In the genomic region with DNA sequence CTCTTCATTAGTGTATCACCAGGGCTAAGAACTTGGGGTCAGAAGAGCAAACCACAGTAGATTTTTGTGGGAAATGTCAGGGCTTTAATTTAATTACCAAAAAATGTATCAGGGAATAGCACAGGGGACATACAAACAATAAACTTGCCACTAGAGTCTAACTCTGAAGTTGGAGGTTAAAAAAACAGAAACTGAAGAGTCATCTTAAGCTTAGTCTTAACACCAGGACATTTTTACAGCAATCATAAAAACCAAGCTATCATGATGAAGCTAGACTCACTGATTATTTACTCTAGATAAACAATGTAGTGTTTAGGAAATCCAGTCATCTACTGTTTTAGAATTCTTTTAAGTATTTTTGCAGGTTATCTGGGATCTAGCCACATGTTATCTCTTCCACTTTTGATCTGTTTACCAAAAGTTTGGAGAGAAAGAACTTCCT, we compare ENCODE assay signal across 31 cellular contexts. TPM values are rescaled to one million over a fixed set of nuclear protein-coding genes. Genes with fewer than 3 reads are reported as not detected.
A peak's percentile ranks its signal among the peaks of the same experiment; 100 is the strongest.
DNase-seq lines count a peak whose midpoint lies in the region; ATAC-seq, FAIRE-seq and TF ChIP-seq lines count a peak whose summit lies in the region.
"Had no signal": no experiment of that assay in that cellular context is flagged by ENCODE, and none has a peak within 500 bp of the region (broad histone marks: within the 10 kb centered on the region; RNA-seq: fewer than 3 reads in every experiment).

No MANE protein-coding gene starts in this region.

- H3K4me1 Mint-ChIP-seq in chondrocyte (ENCODE audit: low read depth) = peaks cover 13% of the 10 kb centered on the region
- H3K4me1 Mint-ChIP-seq: activated naive CD4-positive, alpha-beta T cell treated with anti-CD3 and anti-CD28 coated beads, Interleukin-2, amount 50 U/mL, for 24 hours had no signal

- ATAC-seq in GM18498 (IDR thresholded peaks at IDR 0.05; ENCODE audit: unreplicated experiment) = no peak
- ATAC-seq: right cardiac atrium had no signal

- no peaks in the 10 kb centered on the region for H3K9me3 Mint-ChIP-seq in chondrocyte (ENCODE audit: low read depth)
- H3K9me3 Mint-ChIP-seq: CD4-positive, alpha-beta T cell; HFFc6 had no signal

- POLR2A ChIA-PET in HEK293T (lab: Yijun Ruan, JAX) = interaction anchor here (1.2 kb wide), 1 partner anchor 47 kb away, joined by 3 read pairs; no protein-coding TSS in a partner anchor

- no peak for TF ChIP-seq CTCF in chondrocyte (IDR thresholded peaks at IDR 0.05)

- no peaks in the 10 kb centered on the region for H3K36me3 Mint-ChIP-seq in chondrocyte (ENCODE audit: low read depth)
- H3K36me3 Mint-ChIP-seq: activated naive CD4-positive, alpha-beta T cell treated with anti-CD3 and anti-CD28 coated beads, Interleukin-2, amount 50 U/mL, for 24 hours had no signal

- DNase-seq in Caki2 (ENCODE audit: low read depth) (peak; percentile 5), HEK293T (ENCODE audit: extremely low spot score) (no peak), amniotic epithelial cell (ENCODE audit: low read depth) (peak; percentile 15), left kidney (ENCODE audit: low read depth, low spot score) (peak; percentile 20), chondrocyte (ENCODE audit: low spot score) (no peak), NCI-H1417 treated with DMSO at 0.1 percent for 48 hours (lab: John Stamatoyannopoulos, UW) (no peak), GM12891 (ENCODE audit: insufficient read length, low spot score) (no peak)
- DNase-seq: activated CD4-positive, alpha-beta T cell treated with anti-CD3 and anti-CD28 coated beads for 48 hours; activated CD8-positive, alpha-beta memory T cell treated with anti-CD3 and anti-CD28 coated beads for 24 hours; CD4-positive, alpha-beta T cell; cortex of kidney; effector memory CD4-positive, alpha-beta T cell; HFFc6; islet precursor cell; KBM-7; left ventricle myocardium inferior; MV-4-11; NCI-H146; NCI-H226; NCI-H69; right cardiac atrium; stimulated activated CD4-positive, alpha-beta T cell treated with anti-CD3 and anti-CD28 coated beads, Interleukin-12 subunit alpha, Interleukin-12 subunit beta, amount 100 ng/mL, for 4 hours; stimulated activated CD4-positive, alpha-beta T cell treated with anti-CD3 and anti-CD28 coated beads, Interleukin-4, amount 100 ng/mL, for 1 hour; stomach; T1000; WERI-Rb-1 had no signal

- no peak for TF ChIP-seq POLR2A in GM12891 (IDR thresholded peaks at IDR 0.05; ENCODE audit: low read depth, low read length)

- FAIRE-seq in GM12891 (lab: Jason Lieb, UNC) = no peak
- FAIRE-seq: HTR-8/SVneo, RCC 7860 had no signal

- in situ Hi-C loops in Caki2 (cut with HindIII; ENCODE audit: low pct_unique_long_range_greater_than_20kb, low sequenced_read_pairs) = no loop called here

- no peak overlapping the region for H3K27ac Mint-ChIP-seq in chondrocyte (ENCODE audit: unreplicated experiment)
- H3K27ac Mint-ChIP-seq: activated naive CD4-positive, alpha-beta T cell treated with anti-CD3 and anti-CD28 coated beads, Interleukin-2, amount 50 U/mL, for 24 hours; CD4-positive, alpha-beta T cell; HFFc6 had no signal

- H3K27me3 Mint-ChIP-seq in chondrocyte (ENCODE audit: low read depth) = peaks cover 11% of the 10 kb centered on the region

- CTCF ChIA-PET in HEK293T (lab: Yijun Ruan, JAX) = interaction anchor here (0.6 kb wide), 1 partner anchor 12 kb away, joined by 3 read pairs; no protein-coding TSS in a partner anchor

- H3K4me3 Mint-ChIP-seq in chondrocyte (ENCODE audit: unreplicated experiment) = no peak overlapping the region
- H3K4me3 Mint-ChIP-seq: activated naive CD4-positive, alpha-beta T cell treated with anti-CD3 and anti-CD28 coated beads, Interleukin-2, amount 50 U/mL, for 24 hours; CD4-positive, alpha-beta T cell; HFFc6 had no signal

TF ChIP-seq in HEK293T, 16 proteins besides CTCF, POLR2A, EP300 and RAD21:
- TF ChIP-seq HDGF (IDR thresholded peaks at IDR 0.05; ENCODE audit: borderline replicate concordance) = no peak
- TF ChIP-seq CTBP1 (IDR thresholded peaks at IDR 0.05; ENCODE audit: borderline replicate concordance) = 0 out of 2 replicates have a peak, but pooled peaks have one; percentile 31

TF ChIP-seq in GM12891, 5 proteins besides CTCF, POLR2A, EP300 and RAD21:
- TF ChIP-seq PAX5 (IDR thresholded peaks at IDR 0.05; ENCODE audit: insufficient read depth, low read length, severe bottlenecking) (no peak), POLR2AphosphoS5 (IDR thresholded peaks at IDR 0.05; ENCODE audit: low read depth, low read length) (no peak), SPI1 (IDR thresholded peaks at IDR 0.05; ENCODE audit: low read depth, low read length) (no peak), TAF1 (IDR thresholded peaks at IDR 0.05; ENCODE audit: low read depth, low read length) (no peak), POU2F2 (IDR thresholded peaks at IDR 0.05; ENCODE audit: low read depth, low read length) (no peak)

RNA-seq across cellular contexts. Expression of gene GLI3, which starts 48.4 kb away (rescaled TPM):
- 1.8 and 1.9 TPM in 2 replicates for total RNA-seq in Caki2 (2014; rRNA removed; shearing (Covaris generic); ENCODE audit: low replicate concordance)
- total RNA-seq in chondrocyte = 11.7 to 37.8 TPM (median 12.1 TPM) in 3 replicates
- not detected for polyA plus RNA-seq in GM12891 (2012; ENCODE audit: low read depth, missing spikeins)
- total RNA-seq: G401 had no signal

Comparison
In these comparisons a context has a peak if more than half of its experiments do, and no peak if none do; other contexts are left out.
1. DNase-seq: peak in Caki2 (single experiment), amniotic epithelial cell (single experiment) and left kidney (single experiment); none in HEK293T (single experiment), chondrocyte (single experiment), NCI-H1417 treated with DMSO at 0.1 percent for 48 hours (single experiment) and GM12891 (single experiment).